ENCODE assay signal across 8 cellular contexts in the genomic region with DNA sequence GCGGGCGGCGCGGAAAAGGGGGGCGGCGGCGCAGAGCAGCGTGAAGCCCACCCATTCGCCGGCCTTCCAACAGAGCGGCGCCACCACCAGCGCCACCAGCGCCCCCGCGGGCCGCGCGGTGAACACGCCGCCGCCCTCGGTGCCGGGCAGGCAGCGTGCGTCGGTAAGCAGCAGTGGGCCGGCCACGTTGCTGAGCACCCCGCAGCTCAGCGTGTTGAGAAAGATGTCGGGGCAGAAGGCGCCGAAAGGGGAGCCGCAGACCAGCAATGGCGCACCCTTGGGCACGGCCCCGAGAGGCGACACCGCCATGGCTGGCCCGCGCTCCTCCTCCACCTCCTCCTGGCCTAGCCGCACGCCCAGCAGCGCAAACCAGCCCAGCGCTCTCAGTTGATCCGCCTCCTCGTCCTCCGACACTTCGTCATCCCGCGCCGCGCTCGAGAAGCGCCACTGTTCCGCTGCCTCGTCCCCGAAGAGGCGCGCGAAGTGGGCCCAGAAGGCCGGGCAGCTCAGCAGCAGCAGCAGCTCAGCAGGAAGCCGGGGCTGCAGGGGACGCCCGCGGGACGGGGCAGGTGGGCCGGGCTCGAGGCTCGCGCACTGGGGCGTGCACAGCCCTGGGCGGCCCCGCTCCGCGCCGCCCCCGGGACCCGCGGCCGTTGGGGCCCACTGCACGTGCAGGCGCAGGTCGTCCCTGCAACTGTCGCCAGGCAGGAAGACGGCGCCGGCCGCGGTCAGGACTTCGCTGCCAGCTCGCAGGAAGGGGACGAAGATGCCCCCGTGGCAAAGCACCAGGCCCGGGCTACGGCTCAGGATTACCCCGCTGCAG. TPM values are rescaled to one million over a fixed set of nuclear protein-coding genes. Genes with fewer than 3 reads are reported as not detected.
DNase-seq lines count a peak whose midpoint lies in the region; ATAC-seq and TF ChIP-seq lines count a peak whose summit lies in the region.

No MANE protein-coding gene starts in this region.

- H3K36me3 ChIP-seq in GM23338 (ENCODE audit: insufficient read depth): no peaks in the 10 kb centered on the region; the same call in 1 of the 2 replicates
- H3K36me3 ChIP-seq in iPS DF 6.9 (ENCODE audit: control insufficient read depth, insufficient read depth, low read length): no peaks in the 10 kb centered on the region; the same call in 1 of the 2 replicates
- peaks cover 0 to 11% of the 10 kb centered on the region in 2 donors for H3K36me3 ChIP-seq in gastrocnemius medialis

- ATAC-seq in GM23338 (peak; percentile 54), gastrocnemius medialis (peak; percentile 58 to 61)

- H3K4me1 Mint-ChIP-seq in GM23338: peaks cover 14% of the 10 kb centered on the region

- no peaks in the 10 kb centered on the region for H3K9me3 ChIP-seq in iPS DF 6.9 (ENCODE audit: control insufficient read depth, insufficient read depth, low read length)
- H3K9me3 ChIP-seq in gastrocnemius medialis: no peaks in the 10 kb centered on the region

- H3K27ac Mint-ChIP-seq in GM23338: no peak overlapping the region; the same call in 1 of the 2 replicates

- TF ChIP-seq POLR2A in gastrocnemius medialis (IDR thresholded peaks at IDR 0.05): no peak

- no peak overlapping the region for H3K27ac ChIP-seq in GM23338 (ENCODE audit: low read depth)
- no peak overlapping the region for H3K27ac ChIP-seq in iPS DF 6.9 (ENCODE audit: low read length)
- H3K27ac ChIP-seq in gastrocnemius medialis: peak overlapping the region; percentile 82 to 94 (median 87)

- peaks cover 7% of the 10 kb centered on the region; the same call in 1 of the 2 replicates for H3K27me3 ChIP-seq in GM23338 (ENCODE audit: insufficient read depth)
- H3K27me3 ChIP-seq in iPS DF 6.9 (ENCODE audit: control insufficient read depth, insufficient read depth, low read length): no peaks in the 10 kb centered on the region
- H3K27me3 ChIP-seq in gastrocnemius medialis: no peaks in the 10 kb centered on the region

- H3K27me3 Mint-ChIP-seq in GM23338 (ENCODE audit: insufficient read depth, low read depth, poor library complexity): peaks cover 6% of the 10 kb centered on the region

- H3K79me2 ChIP-seq in GM23338 (replicated peaks; ENCODE audit: insufficient read depth): peaks cover 7% of the 10 kb centered on the region; the same call in 1 of the 2 replicates

- H3K4me3 ChIP-seq in GM23338 (peak overlapping the region; percentile 55), iPS DF 6.9 (ENCODE audit: low read length) (peak overlapping the region; percentile 66; the same call in 1 of the 2 replicates), gastrocnemius medialis (peak overlapping the region; percentile 69 to 86 (median 76))

- peak; percentile 72 for TF ChIP-seq CTCF in GM10266 (IDR thresholded peaks at IDR 0.05; ENCODE audit: control insufficient read depth, insufficient read depth, low read depth, missing control alignments)
- peak; percentile 34 to 55; a peak in 3 of 4 replicates for TF ChIP-seq CTCF in GM23338 (conservative IDR thresholded peaks at IDR 0.05; ENCODE audit: low read depth in 2 of 2)
- peak; percentile 56 to 67 (median 65) for TF ChIP-seq CTCF in gastrocnemius medialis (IDR thresholded peaks at IDR 0.05 in 4 of 5, conservative IDR thresholded peaks at IDR 0.05 in 1 of 5)

- no peaks in the 10 kb centered on the region for H3K9me2 ChIP-seq in GM23338 (ENCODE audit: insufficient read depth)

- no peaks in the 10 kb centered on the region for H3K9me3 Mint-ChIP-seq in GM23338

- DNase-seq in GM10266 (ENCODE audit: extremely low spot score): peak; percentile 84
- DNase-seq in GM23338 (ENCODE audit: low spot score): peak; percentile 69
- DNase-seq in Kasumi-1 (lab: John Stamatoyannopoulos, UW): peak; percentile 62 to 65
- peak; percentile 66 for DNase-seq in T-helper 22 cell (ENCODE audit: low read depth)
- DNase-seq in astrocyte of the hippocampus (ENCODE audit: low read depth, low spot score): peak; percentile 85
- no peak for DNase-seq in iPS DF 6.9 (ENCODE audit: low read depth, low spot score)
- DNase-seq in gastrocnemius medialis: peak in 1 of 2 donors; percentile 43
- no peak for DNase-seq in NCI-H128 (lab: John Stamatoyannopoulos, UW; ENCODE audit: unreplicated experiment)

- H3K4me3 Mint-ChIP-seq in GM23338: peak overlapping the region; percentile 85

- H3K4me1 ChIP-seq in GM23338 (ENCODE audit: insufficient read depth) (peaks cover 12% of the 10 kb centered on the region; the same call in 1 of the 2 replicates), iPS DF 6.9 (ENCODE audit: control insufficient read depth, insufficient read depth, low read length) (0 out of 2 replicates have a peak, but pooled peaks cover 2% of the 10 kb centered on the region), gastrocnemius medialis (peaks cover 16 to 18% of the 10 kb centered on the region in 2 donors)

- in situ Hi-C loops in gastrocnemius medialis (cut with MboI; ENCODE audit: low sequenced_read_pairs in 4 of 4): no loop called here

- H3F3A ChIP-seq in GM23338 (replicated peaks; ENCODE audit: low read depth): 0 out of 2 replicates have a peak, but pooled peaks cover 3% of the 10 kb centered on the region

- no CpG with 5 or more reads among the region's 98 CpGs for WGBS in iPS DF 6.9 (ENCODE audit: insufficient coverage, insufficient read length)

- H3K36me3 Mint-ChIP-seq in GM23338 (ENCODE audit: low read depth): peaks cover 7% of the 10 kb centered on the region; the same call in 1 of the 3 replicates

- H4K20me1 ChIP-seq in GM23338 (replicated peaks; ENCODE audit: insufficient read depth): no peaks in the 10 kb centered on the region; the same call in none of the 2 replicates

- intact Hi-C loops in gastrocnemius medialis (cut with DNase I; ENCODE audit: low total_unique reads): loop anchor here (1.0 to 5.0 kb wide), 3 partner anchors 24 to 86 kb away; a partner anchor contains a TSS

- H3K4me2 ChIP-seq in GM23338: peak overlapping the region; percentile 90

- H2AFZ ChIP-seq in GM23338: peak overlapping the region; percentile 86; the same call in 1 of the 2 replicates

TF ChIP-seq in GM23338, 12 proteins besides CTCF, POLR2A, EP300 and RAD21:
- no peak for TF ChIP-seq POLR2AphosphoS5 (IDR thresholded peaks at IDR 0.05; ENCODE audit: low read depth)
- TF ChIP-seq, protein P1, sequence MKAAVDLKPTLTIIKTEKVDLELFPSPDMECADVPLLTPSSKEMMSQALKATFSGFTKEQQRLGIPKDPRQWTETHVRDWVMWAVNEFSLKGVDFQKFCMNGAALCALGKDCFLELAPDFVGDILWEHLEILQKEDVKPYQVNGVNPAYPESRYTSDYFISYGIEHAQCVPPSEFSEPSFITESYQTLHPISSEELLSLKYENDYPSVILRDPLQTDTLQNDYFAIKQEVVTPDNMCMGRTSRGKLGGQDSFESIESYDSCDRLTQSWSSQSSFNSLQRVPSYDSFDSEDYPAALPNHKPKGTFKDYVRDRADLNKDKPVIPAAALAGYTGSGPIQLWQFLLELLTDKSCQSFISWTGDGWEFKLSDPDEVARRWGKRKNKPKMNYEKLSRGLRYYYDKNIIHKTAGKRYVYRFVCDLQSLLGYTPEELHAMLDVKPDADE (IDR thresholded peaks at IDR 0.05): peak; percentile 11; the same call in 1 of the 2 replicates
TF ChIP-seq in GM23338: peak in this region for 1.

RNA-seq across cellular contexts. Expression of a gene that starts 0.6 kb away (rescaled TPM):
- total RNA-seq in GM23338 (2014; rRNA removed; shearing (Covaris generic)): 14.1 and 19.5 TPM in 2 replicates
- polyA plus RNA-seq in GM23338 (2016; fragmentation: Nextera tagmentation; extraction: Ambion mirVana): 5.2 and 5.4 TPM in 2 replicates
- total RNA-seq in gastrocnemius medialis: 10 to 100 TPM in 1 of 4 donors, 1 to 10 TPM in 3; 2.7 to 10.3 (median 4.7) TPM

RNA-seq across cellular contexts. Expression of a gene that starts 13.3 kb away (rescaled TPM):
- total RNA-seq in GM23338 (2014; rRNA removed; shearing (Covaris generic)): 3.1 and 3.2 TPM in 2 replicates
- polyA plus RNA-seq in GM23338 (2016; fragmentation: Nextera tagmentation; extraction: Ambion mirVana): 1.7 and 3.6 TPM in 2 replicates
- 10 to 100 TPM in 2 of 4 donors, 1 to 10 TPM in 2; 6.8 to 11.0 (median 9.8) TPM for total RNA-seq in gastrocnemius medialis

RNA-seq across cellular contexts. Expression of a gene that starts 24.4 kb away (rescaled TPM):
- 71.5 and 84.8 TPM in 2 replicates for total RNA-seq in GM23338 (2014; rRNA removed; shearing (Covaris generic))
- polyA plus RNA-seq in GM23338 (2016; fragmentation: Nextera tagmentation; extraction: Ambion mirVana): 58.1 and 68.1 TPM in 2 replicates
- total RNA-seq in gastrocnemius medialis: 10 to 100 TPM; 53.9 to 64.4 (median 59.5) TPM

Comparison
In these comparisons a context has a peak if more than half of its experiments do, and no peak if none do; other contexts are left out.
1. DNase-seq: peak in GM10266 (single experiment), GM23338 (single experiment), Kasumi-1 (2 of 2), T-helper 22 cell (single experiment) and astrocyte of the hippocampus (single experiment); none in iPS DF 6.9 (single experiment) and NCI-H128 (single experiment).
2. H3K27ac ChIP-seq: peak in gastrocnemius medialis (4 of 4); none in GM23338 (single experiment) and iPS DF 6.9 (single experiment).
3. Peak in every context shown above with its lines, with median percentiles within 50 percentile points of each other: CTCF ChIP-seq and H3K4me3 ChIP-seq.